In genomic region chr17:40339068-40339699, GRCh38 we compare ENCODE assay signal across 10 cellular contexts. TPM values are rescaled to one million over a fixed set of nuclear protein-coding genes. Genes with fewer than 3 reads are reported as not detected.
A peak's percentile ranks its signal among the peaks of the same experiment; 100 is the strongest.
DNase-seq lines count a peak whose midpoint lies in the region; ATAC-seq and TF ChIP-seq lines count a peak whose summit lies in the region.
"Had no signal": no experiment of that assay in that cellular context is flagged by ENCODE, and none has a peak within 500 bp of the region (broad histone marks: within the 10 kb centered on the region; RNA-seq: fewer than 3 reads in every experiment).

No MANE protein-coding gene starts in this region.

- intact Hi-C loops in Caco-2 (cut with micrococcal nuclease; ENCODE audit: unreplicated experiment): no loop called here

- H3K4me3 Mint-ChIP-seq in stimulated activated naive CD8-positive, alpha-beta T cell treated with anti-CD3 and anti-CD28 coated beads, Interleukin-15, Interleukin-2, amounts not matched to agents 100 ng/mL and 50 ng/mL, for 24 hours: no peak overlapping the region
- H3K4me3 Mint-ChIP-seq in central memory CD8-positive, alpha-beta T cell: peak overlapping the region; percentile 44
- peak overlapping the region; percentile 36 for H3K4me3 Mint-ChIP-seq in natural killer cell treated with Interleukin-12 subunit alpha and Interleukin-12 subunit beta and Interleukin-15 and Interleukin-18, amount 100 ng/mL, for 72 hours
- H3K4me3 Mint-ChIP-seq in Caco-2 (ENCODE audit: unreplicated experiment): no peak overlapping the region

- no peak for TF ChIP-seq CTCF in Caco-2 (IDR thresholded peaks at IDR 0.05; ENCODE audit: insufficient read depth in 1 of 2, low read depth in 1 of 2, low read length in 1 of 2, severe bottlenecking in 1 of 2, unreplicated experiment in 1 of 2)

- H3K27me3 ChIP-seq in Caco-2 (replicated peaks; ENCODE audit: control insufficient read depth, insufficient read depth, low read length): no peaks in the 10 kb centered on the region

- H3K4me3 ChIP-seq in Caco-2 (ENCODE audit: low read depth, low read length): no peak overlapping the region

- H3K9me3 ChIP-seq in Caco-2: no peaks in the 10 kb centered on the region

- BruUV-seq in Caco-2 (replicated peaks; lab: Mats Ljungman, UMichigan): no TSS peak

- H3K4me1 Mint-ChIP-seq in stimulated activated naive CD8-positive, alpha-beta T cell treated with anti-CD3 and anti-CD28 coated beads, Interleukin-15, Interleukin-2, amounts not matched to agents 100 ng/mL and 50 ng/mL, for 24 hours (ENCODE audit: low read depth): peaks cover 78% of the 10 kb centered on the region
- H3K4me1 Mint-ChIP-seq in central memory CD8-positive, alpha-beta T cell: peaks cover 62% of the 10 kb centered on the region
- peaks cover 41 to 43% of the 10 kb centered on the region in 2 donors for H3K4me1 Mint-ChIP-seq in natural killer cell treated with Interleukin-12 subunit alpha and Interleukin-12 subunit beta and Interleukin-15 and Interleukin-18, amount 100 ng/mL, for 72 hours (ENCODE audit: low read depth in 2 of 2)
- peaks cover 27% of the 10 kb centered on the region for H3K4me1 Mint-ChIP-seq in Caco-2 (ENCODE audit: low read depth, unreplicated experiment)

- H3K36me3 Mint-ChIP-seq in stimulated activated naive CD8-positive, alpha-beta T cell treated with anti-CD3 and anti-CD28 coated beads, Interleukin-15, Interleukin-2, amounts not matched to agents 100 ng/mL and 50 ng/mL, for 24 hours (ENCODE audit: low read depth): peaks cover 21% of the 10 kb centered on the region
- H3K36me3 Mint-ChIP-seq in central memory CD8-positive, alpha-beta T cell (ENCODE audit: insufficient read depth): peaks cover 33% of the 10 kb centered on the region
- no peaks in the 10 kb centered on the region for H3K36me3 Mint-ChIP-seq in natural killer cell treated with Interleukin-12 subunit alpha and Interleukin-12 subunit beta and Interleukin-15 and Interleukin-18, amount 100 ng/mL, for 72 hours
- peaks cover 19% of the 10 kb centered on the region for H3K36me3 Mint-ChIP-seq in Caco-2 (ENCODE audit: insufficient read depth, unreplicated experiment)

- CTCF ChIA-PET in Caco-2 (lab: Charles Lee): interaction anchor here (1.1 kb wide), 1 partner anchor 22 kb away, joined by 5 read pairs; no protein-coding TSS in a partner anchor

- POLR2A ChIA-PET in Caco-2 (lab: Charles Lee): interaction anchor here (0.6 kb wide), 1 partner anchor 199 kb away, joined by 4 read pairs; no protein-coding TSS in a partner anchor

- peak overlapping the region; percentile 42 for H3K27ac Mint-ChIP-seq in stimulated activated naive CD8-positive, alpha-beta T cell treated with anti-CD3 and anti-CD28 coated beads, Interleukin-15, Interleukin-2, amounts not matched to agents 100 ng/mL and 50 ng/mL, for 24 hours
- H3K27ac Mint-ChIP-seq in central memory CD8-positive, alpha-beta T cell (ENCODE audit: low read depth): peak overlapping the region; percentile 89
- H3K27ac Mint-ChIP-seq in natural killer cell treated with Interleukin-12 subunit alpha and Interleukin-12 subunit beta and Interleukin-15 and Interleukin-18, amount 100 ng/mL, for 72 hours: peak overlapping the region; percentile 28 to 54
- H3K27ac Mint-ChIP-seq in Caco-2 (ENCODE audit: unreplicated experiment): no peak overlapping the region

- H3K9me3 Mint-ChIP-seq in stimulated activated naive CD8-positive, alpha-beta T cell treated with anti-CD3 and anti-CD28 coated beads, Interleukin-15, Interleukin-2, amounts not matched to agents 100 ng/mL and 50 ng/mL, for 24 hours: no peaks in the 10 kb centered on the region
- no peaks in the 10 kb centered on the region for H3K9me3 Mint-ChIP-seq in central memory CD8-positive, alpha-beta T cell
- H3K9me3 Mint-ChIP-seq in natural killer cell treated with Interleukin-12 subunit alpha and Interleukin-12 subunit beta and Interleukin-15 and Interleukin-18, amount 100 ng/mL, for 72 hours: no peaks in the 10 kb centered on the region
- H3K9me3 Mint-ChIP-seq in Caco-2 (ENCODE audit: unreplicated experiment): no peaks in the 10 kb centered on the region

- no peaks in the 10 kb centered on the region for H3K27me3 Mint-ChIP-seq in stimulated activated naive CD8-positive, alpha-beta T cell treated with anti-CD3 and anti-CD28 coated beads, Interleukin-15, Interleukin-2, amounts not matched to agents 100 ng/mL and 50 ng/mL, for 24 hours
- no peaks in the 10 kb centered on the region for H3K27me3 Mint-ChIP-seq in central memory CD8-positive, alpha-beta T cell
- H3K27me3 Mint-ChIP-seq in natural killer cell treated with Interleukin-12 subunit alpha and Interleukin-12 subunit beta and Interleukin-15 and Interleukin-18, amount 100 ng/mL, for 72 hours: no peaks in the 10 kb centered on the region
- H3K27me3 Mint-ChIP-seq in Caco-2 (ENCODE audit: insufficient read depth, unreplicated experiment): no peaks in the 10 kb centered on the region

- peaks cover 29% of the 10 kb centered on the region for H3K4me1 ChIP-seq in Caco-2

- no peaks in the 10 kb centered on the region for H3K36me3 ChIP-seq in Caco-2 (ENCODE audit: control insufficient read depth, insufficient read depth, low read length)

- ATAC-seq in stimulated activated naive CD8-positive, alpha-beta T cell treated with anti-CD3 and anti-CD28 coated beads, Interleukin-15, Interleukin-2, amounts not matched to agents 100 U/mL and 50 U/mL, for 24 hours: no peak
- no peak for ATAC-seq in central memory CD8-positive, alpha-beta T cell (replicated peaks; ENCODE audit: extremely low read depth, poor library complexity, severe bottlenecking)
- no peak for ATAC-seq in natural killer cell treated with Interleukin-12 subunit alpha and Interleukin-12 subunit beta and Interleukin-15 and Interleukin-18, amount 100 ng/mL, for 72 hours
- ATAC-seq in GM21576 (IDR thresholded peaks at IDR 0.05; ENCODE audit: unreplicated experiment): no peak
- ATAC-seq: left lobe of liver had no signal

- DNase-seq in stimulated activated naive CD8-positive, alpha-beta T cell treated with anti-CD3 and anti-CD28 coated beads, Interleukin-15, Interleukin-2, amounts not matched to agents 100 U/mL and 50 U/mL, for 24 hours: no peak
- no peak for DNase-seq in central memory CD8-positive, alpha-beta T cell (ENCODE audit: low spot score in 2 of 2)
- no peak for DNase-seq in natural killer cell treated with Interleukin-12 subunit alpha and Interleukin-12 subunit beta and Interleukin-15 and Interleukin-18, amount 100 ng/mL, for 72 hours (ENCODE audit: low spot score)
- DNase-seq in Caco-2 (no peak), DMS153 (lab: John Stamatoyannopoulos, UW) (no peak)
- DNase-seq in central memory CD4-positive, alpha-beta T cell: no peak
- DNase-seq: NCI-H2029 had no signal

RNA-seq across cellular contexts. Expression of gene GJD3, which starts 25.4 kb away (rescaled TPM):
- not detected for total RNA-seq in natural killer cell treated with Interleukin-12 subunit alpha and Interleukin-12 subunit beta and Interleukin-15 and Interleukin-18, amount 100 ng/mL, for 72 hours
- total RNA-seq in Caco-2 (2022): not detected in 2 replicates

RNA-seq across cellular contexts. Expression of gene RARA, which starts 30.2 kb away (rescaled TPM):
- 10 to 100 TPM; 26.4 to 37.8 TPM for total RNA-seq in natural killer cell treated with Interleukin-12 subunit alpha and Interleukin-12 subunit beta and Interleukin-15 and Interleukin-18, amount 100 ng/mL, for 72 hours
- 26.6 and 27.6 TPM in 2 replicates for total RNA-seq in Caco-2 (2022)

RNA-seq across cellular contexts. Expression of gene CDC6, which starts 51.5 kb away (rescaled TPM):
- 100 to 1,000 TPM in 1 of 2 donors, 10 to 100 TPM in 1; 79.2 to 172 TPM for total RNA-seq in natural killer cell treated with Interleukin-12 subunit alpha and Interleukin-12 subunit beta and Interleukin-15 and Interleukin-18, amount 100 ng/mL, for 72 hours
- total RNA-seq in Caco-2 (2022): 86.1 and 96.4 TPM in 2 replicates

Comparison
In these comparisons a context has a peak if more than half of its experiments do, and no peak if none do; other contexts are left out.
1. H3K4me3 Mint-ChIP-seq: peak in central memory CD8-positive, alpha-beta T cell (single experiment) and natural killer cell treated with Interleukin-12 subunit alpha and Interleukin-12 subunit beta and Interleukin-15 and Interleukin-18, amount 100 ng/mL, for 72 hours (single experiment); none in stimulated activated naive CD8-positive, alpha-beta T cell treated with anti-CD3 and anti-CD28 coated beads, Interleukin-15, Interleukin-2, amounts not matched to agents 100 ng/mL and 50 ng/mL, for 24 hours (single experiment) and Caco-2 (single experiment).